10 cellular contexts compared by ENCODE assay signal in genomic region chr2:223860809-223861738, GRCh38. TPM values are rescaled to one million over a fixed set of nuclear protein-coding genes. Genes with fewer than 3 reads are reported as not detected.
DNase-seq lines count a peak whose midpoint lies in the region; ATAC-seq and TF ChIP-seq lines count a peak whose summit lies in the region.
"Had no signal": no experiment of that assay in that cellular context is flagged by ENCODE, and none has a peak within 500 bp of the region (broad histone marks: within the 10 kb centered on the region; RNA-seq: fewer than 3 reads in every experiment).

No MANE protein-coding gene starts in this region.

- peaks cover 4% of the 10 kb centered on the region; the same call in 1 of the 2 replicates for H3K36me3 ChIP-seq in MG63

- DNase-seq in AG10803 (ENCODE audit: low read depth) (peak; percentile 81), MG63 (peak; percentile 83), dedifferentiated amniotic fluid mesenchymal stem cell (ENCODE audit: extremely low spot score) (peak; percentile 29), memory B cell (ENCODE audit: low spot score in 2 of 2) (no peak), NCI-H2107 (lab: John Stamatoyannopoulos, UW) (no peak), DMS 273 (lab: John Stamatoyannopoulos, UW; ENCODE audit: unreplicated experiment) (no peak), NCI-H1092 (lab: John Stamatoyannopoulos, UW) (no peak)
- DNase-seq: activated CD8-positive, alpha-beta T cell treated with anti-CD3 and anti-CD28 coated beads, Interleukin-2, amount 10 ng/mL, durations not matched to agents 7 days and 5 days; COR-L47 had no signal

- no peaks in the 10 kb centered on the region for H3K36me3 Mint-ChIP-seq in memory B cell

- H3K27ac Mint-ChIP-seq in memory B cell: peak overlapping the region; percentile 24
- H3K27ac Mint-ChIP-seq: activated CD8-positive, alpha-beta T cell treated with anti-CD3 and anti-CD28 coated beads, Interleukin-2, amount 10 ng/mL, durations not matched to agents 7 days and 5 days had no signal

- H3K27me3 ChIP-seq in MG63: no peaks in the 10 kb centered on the region

- no peaks in the 10 kb centered on the region for H3K9me3 Mint-ChIP-seq in memory B cell

- peaks cover 25% of the 10 kb centered on the region for H3K4me1 Mint-ChIP-seq in memory B cell

- H3K9me3 ChIP-seq in MG63: no peaks in the 10 kb centered on the region

- no peaks in the 10 kb centered on the region for H3K27me3 Mint-ChIP-seq in memory B cell

- peak; percentile 45 for TF ChIP-seq CTCF in AG10803 (conservative IDR thresholded peaks at IDR 0.05; ENCODE audit: low read length)

- no peak overlapping the region for H3K4me3 Mint-ChIP-seq in memory B cell
- H3K4me3 Mint-ChIP-seq: activated CD8-positive, alpha-beta T cell treated with anti-CD3 and anti-CD28 coated beads, Interleukin-2, amount 10 ng/mL, durations not matched to agents 7 days and 5 days had no signal

- no peak overlapping the region for H3K4me3 ChIP-seq in AG10803 (ENCODE audit: low read length)
- no peak overlapping the region for H3K4me3 ChIP-seq in MG63

- ATAC-seq in memory B cell (ENCODE audit: low read depth) (no peak), GM18870 (IDR thresholded peaks at IDR 0.05; ENCODE audit: unreplicated experiment) (no peak)
- ATAC-seq: activated CD8-positive, alpha-beta T cell treated with anti-CD3 and anti-CD28 coated beads, Interleukin-2, amount 10 ng/mL, durations not matched to agents 7 days and 5 days had no signal

RNA-seq across cellular contexts. Expression of gene AP1S3, which starts 23.7 kb away (rescaled TPM):
- 22.2 and 35.5 TPM in 2 replicates for total RNA-seq in MG63 (2014; rRNA removed; shearing (Covaris generic); ENCODE audit: low replicate concordance)

Comparison
In these comparisons a context has a peak if more than half of its experiments do, and no peak if none do; other contexts are left out.
1. DNase-seq: peak in AG10803 (single experiment), MG63 (single experiment) and dedifferentiated amniotic fluid mesenchymal stem cell (single experiment); none in memory B cell (0 of 2), NCI-H2107 (single experiment), DMS 273 (single experiment) and NCI-H1092 (single experiment).